15 cellular contexts compared by ENCODE assay signal in genomic region chr1:196774195-196774594, GRCh38. TPM values are rescaled to one million over a fixed set of nuclear protein-coding genes. Genes with fewer than 3 reads are reported as not detected.
DNase-seq lines count a peak whose midpoint lies in the region; ATAC-seq and TF ChIP-seq lines count a peak whose summit lies in the region.
"Had no signal": no experiment of that assay in that cellular context is flagged by ENCODE, and none has a peak within 500 bp of the region (broad histone marks: within the 10 kb centered on the region; RNA-seq: fewer than 3 reads in every experiment).

No MANE protein-coding gene starts in this region.

- no peaks in the 10 kb centered on the region for H3K36me3 ChIP-seq in PC-9 (ENCODE audit: low read depth)

- POLR2A ChIA-PET in PC-9 (lab: Charles Lee; ENCODE audit: unreplicated experiment): no interaction called here

- no peaks in the 10 kb centered on the region for H3K9me3 Mint-ChIP-seq in nephron

- TF ChIP-seq CTCF in PC-9 (conservative IDR thresholded peaks at IDR 0.05): no peak
- no peak for TF ChIP-seq CTCF in nephron (IDR thresholded peaks at IDR 0.05; ENCODE audit: unreplicated experiment in 3 of 3)
- TF ChIP-seq CTCF in lower leg skin (IDR thresholded peaks at IDR 0.05): no peak

- peaks cover 14% of the 10 kb centered on the region for H3K4me1 Mint-ChIP-seq in nephron
- H3K4me1 Mint-ChIP-seq: CD14-positive monocyte; CD8-positive, alpha-beta memory T cell had no signal

- 0 out of 2 replicates have a peak overlapping the region, but pooled peaks have one; percentile 22 for H2AFZ ChIP-seq in PC-9
- H2AFZ ChIP-seq: GM23248 had no signal

- 40 to 48% methylated on average over 2 of the region's 2 CpGs for WGBS in lower leg skin, 2 donors

- no peak overlapping the region for H3K4me2 ChIP-seq in PC-9
- H3K4me2 ChIP-seq: A549 had no signal

- H3K27me3 Mint-ChIP-seq in nephron (ENCODE audit: low read depth): no peaks in the 10 kb centered on the region
- H3K27me3 Mint-ChIP-seq: CD8-positive, alpha-beta memory T cell had no signal

- no peaks in the 10 kb centered on the region for H3F3A ChIP-seq in PC-9 (ENCODE audit: insufficient read depth, low read depth)

- no peaks in the 10 kb centered on the region for H4K20me1 ChIP-seq in PC-9 (ENCODE audit: insufficient read depth)

- peak overlapping the region; percentile 45 to 69 (median 69) for H3K27ac Mint-ChIP-seq in nephron
- H3K27ac Mint-ChIP-seq: CD14-positive monocyte; CD8-positive, alpha-beta memory T cell had no signal

- CTCF ChIA-PET in PC-9 (lab: Charles Lee): no interaction called here

- H3K9me3 ChIP-seq in PC-9 (ENCODE audit: insufficient read depth, low read depth): no peaks in the 10 kb centered on the region
- H3K9me3 ChIP-seq: A549, Caco-2 had no signal

- no TSS peak for BruUV-seq in PC-9 (replicated peaks; lab: Mats Ljungman, UMichigan)

- H3K27ac ChIP-seq in PC-9: no peak overlapping the region
- H3K27ac ChIP-seq: A549, GM23248 had no signal

- ATAC-seq in GM21526 (IDR thresholded peaks at IDR 0.05; ENCODE audit: low FRiP score, unreplicated experiment) (peak; percentile 10), HG03432 (IDR thresholded peaks at IDR 0.05; ENCODE audit: unreplicated experiment) (peak; percentile 12), HG02763 (IDR thresholded peaks at IDR 0.05; ENCODE audit: unreplicated experiment) (no peak)
- ATAC-seq: A549 had no signal

- no peaks in the 10 kb centered on the region for H3K36me3 Mint-ChIP-seq in nephron (ENCODE audit: low read depth)
- H3K36me3 Mint-ChIP-seq: CD14-positive monocyte; CD8-positive, alpha-beta memory T cell had no signal

- no peak overlapping the region for H3K4me3 Mint-ChIP-seq in nephron
- H3K4me3 Mint-ChIP-seq: CD14-positive monocyte; CD8-positive, alpha-beta memory T cell had no signal

- H3K79me2 ChIP-seq in PC-9 (ENCODE audit: low read depth): no peaks in the 10 kb centered on the region

- no peaks in the 10 kb centered on the region for H3K27me3 ChIP-seq in PC-9 (ENCODE audit: insufficient read depth, low read depth)

- DNase-seq in PC-9 (no peak), lower leg skin (ENCODE audit: low spot score in 2 of 2) (no peak), cerebellar cortex (ENCODE audit: low spot score) (no peak)
- DNase-seq: Caco-2; CD8-positive, alpha-beta memory T cell; DND-41; GDM1; GM23248; H7 had no signal

- no peaks in the 10 kb centered on the region for H3K9me2 ChIP-seq in PC-9 (ENCODE audit: insufficient read depth)

- H3K4me3 ChIP-seq in PC-9 (no peak overlapping the region), lower leg skin (ENCODE audit: low read depth, poor library complexity, severe bottlenecking) (no peak overlapping the region)
- H3K4me3 ChIP-seq: A549, GM23248 had no signal

- no peak for TF ChIP-seq POLR2A in lower leg skin (IDR thresholded peaks at IDR 0.05)

- H3K4me1 ChIP-seq in PC-9 (replicated peaks; ENCODE audit: insufficient read depth): no peaks in the 10 kb centered on the region
- H3K4me1 ChIP-seq: A549, Caco-2 had no signal

- intact Hi-C loops in PC-9 (cut with micrococcal nuclease; ENCODE audit: unreplicated experiment) (no loop called here), lower leg skin (cut with DNase I; ENCODE audit: low total_unique reads) (no loop called here)

RNA-seq across cellular contexts. Expression of gene CFHR3, which starts 0.4 kb away (rescaled TPM):
- 0.28 TPM in 1 of 2 replicates, not detected in the other for total RNA-seq in PC-9 (2021)
- total RNA-seq in lower leg skin: under 1 TPM in 1 of 4 donors, not detected in 3; 0.42 TPM
- total RNA-seq: Caco-2; CD8-positive, alpha-beta memory T cell; GM23248 had no signal

RNA-seq across cellular contexts. Expression of gene CFHR1, which starts 45.3 kb away (rescaled TPM):
- total RNA-seq in PC-9 (2021) (0.81 TPM in 1 of 2 replicates, not detected in the other), lower leg skin (not detected)
- total RNA-seq: Caco-2; CD8-positive, alpha-beta memory T cell; GM23248; H7 had no signal
